ENCODE assay signal across 10 cellular contexts in genomic region chr6:132818404-132819359, GRCh38. TPM values are rescaled to one million over a fixed set of nuclear protein-coding genes. Genes with fewer than 3 reads are reported as not detected.
A peak's percentile ranks its signal among the peaks of the same experiment; 100 is the strongest.
DNase-seq lines count a peak whose midpoint lies in the region; ATAC-seq and TF ChIP-seq lines count a peak whose summit lies in the region.
"Had no signal": no experiment of that assay in that cellular context is flagged by ENCODE, and none has a peak within 500 bp of the region (broad histone marks: within the 10 kb centered on the region; RNA-seq: fewer than 3 reads in every experiment).

No MANE protein-coding gene starts in this region.

- H2AK5ac ChIP-seq in mesendoderm (ENCODE audit: low read length), result no peak overlapping the region

- no peaks in the 10 kb centered on the region for H3K9me3 ChIP-seq in psoas muscle

- H2BK120ac ChIP-seq in mesendoderm (ENCODE audit: low read depth, low read length), result no peak overlapping the region

- no peak overlapping the region for H2BK5ac ChIP-seq in mesendoderm (ENCODE audit: low read length)

- H3K36me3 Mint-ChIP-seq in T-helper 2 cell treated with Interferon-gamma antibody and Interleukin-4, amounts not matched to agents 5 μg/mL and 100 μg/mL, for 36 hours (ENCODE audit: low read depth), result peaks cover 56% of the 10 kb centered on the region
- H3K36me3 Mint-ChIP-seq in brain, result peaks cover 63% of the 10 kb centered on the region

- no peaks in the 10 kb centered on the region for H3K27me3 ChIP-seq in psoas muscle (ENCODE audit: insufficient read depth in 3 of 3, low read length in 2 of 3)
- no peaks in the 10 kb centered on the region for H3K27me3 ChIP-seq in mesendoderm (ENCODE audit: insufficient read depth, low read length, poor library complexity)

- TF ChIP-seq CTCF in brain (conservative IDR thresholded peaks at IDR 0.05) (no peak), psoas muscle (IDR thresholded peaks at IDR 0.05) (no peak)

- intact Hi-C loops in psoas muscle (cut with DNase I), result no loop called here

- H3K4me2 ChIP-seq in mesendoderm (ENCODE audit: low read length), result no peak overlapping the region

- H3K9ac ChIP-seq in mesendoderm (ENCODE audit: low read length), result no peak overlapping the region

- no peak for DNase-seq in T-helper 2 cell treated with Interferon-gamma antibody and Interleukin-4, amounts not matched to agents 5 μg/mL and 100 μg/mL, for 36 hours (ENCODE audit: low spot score)
- DNase-seq in T-helper 2 cell (no peak), LHCN-M2 (ENCODE audit: low read depth) (peak; percentile 54), psoas muscle (no peak), NCI-H526 (lab: John Stamatoyannopoulos, UW) (no peak), mesendoderm (no peak), NCI-H1436 treated with DMSO at 0.1 percent for 48 hours (lab: John Stamatoyannopoulos, UW) (no peak)
- DNase-seq: anterior cingulate cortex, NCI-H1105 treated with DMSO at 0.1 percent for 48 hours had no signal

- H3K27ac ChIP-seq in psoas muscle, result peak overlapping the region; percentile 59
- no peak overlapping the region for H3K27ac ChIP-seq in mesendoderm (ENCODE audit: low read depth, low read length)

- H3K4me1 ChIP-seq in psoas muscle, result peaks cover 50% of the 10 kb centered on the region
- H3K4me1 ChIP-seq in mesendoderm (ENCODE audit: control insufficient read depth, low read depth, low read length), result no peaks in the 10 kb centered on the region

- peaks cover 28% of the 10 kb centered on the region for H3K79me2 ChIP-seq in mesendoderm (ENCODE audit: control insufficient read depth, insufficient read depth, low read length)

- no peaks in the 10 kb centered on the region for H3K9me3 Mint-ChIP-seq in T-helper 2 cell treated with Interferon-gamma antibody and Interleukin-4, amounts not matched to agents 5 μg/mL and 100 μg/mL, for 36 hours
- peaks cover 0 to 3% (median 0%) of the 10 kb centered on the region in 5 experiments for H3K9me3 Mint-ChIP-seq in brain

- peak in 1 of 4 donors; percentile 7 for ATAC-seq in psoas muscle

- H3K4ac ChIP-seq in mesendoderm (ENCODE audit: low read depth, low read length), result no peak overlapping the region

- H3K27me3 Mint-ChIP-seq in T-helper 2 cell treated with Interferon-gamma antibody and Interleukin-4, amounts not matched to agents 5 μg/mL and 100 μg/mL, for 36 hours (ENCODE audit: low read depth), result no peaks in the 10 kb centered on the region
- H3K27me3 Mint-ChIP-seq in brain, result peaks cover 15% of the 10 kb centered on the region

- no peak overlapping the region for H3K4me3 ChIP-seq in psoas muscle
- no peak overlapping the region for H3K4me3 ChIP-seq in mesendoderm (ENCODE audit: low read length)

- peaks cover 3% of the 10 kb centered on the region for H3K79me1 ChIP-seq in mesendoderm (ENCODE audit: low read length)

- no peak overlapping the region for H3K18ac ChIP-seq in mesendoderm (ENCODE audit: low read length)

- H3K4me1 Mint-ChIP-seq in T-helper 2 cell treated with Interferon-gamma antibody and Interleukin-4, amounts not matched to agents 5 μg/mL and 100 μg/mL, for 36 hours (ENCODE audit: low read depth), result peaks cover 23% of the 10 kb centered on the region
- peaks cover 52% of the 10 kb centered on the region for H3K4me1 Mint-ChIP-seq in brain

- H2BK15ac ChIP-seq in mesendoderm (replicated peaks; ENCODE audit: low read depth), result no peak overlapping the region

- no peak overlapping the region for H3K23ac ChIP-seq in mesendoderm (ENCODE audit: low read length)

- peaks cover 17 to 53% of the 10 kb centered on the region in 2 donors for H3K36me3 ChIP-seq in psoas muscle (ENCODE audit: insufficient read depth in 1 of 2, low read depth in 1 of 2)
- H3K36me3 ChIP-seq in mesendoderm (ENCODE audit: control insufficient read depth, insufficient read depth, low read length), result peaks cover 19% of the 10 kb centered on the region

- H3K27ac Mint-ChIP-seq in T-helper 2 cell treated with Interferon-gamma antibody and Interleukin-4, amounts not matched to agents 5 μg/mL and 100 μg/mL, for 36 hours, result peak overlapping the region; percentile 78
- peak overlapping the region in 2 of 5 experiments; percentile 47 to 62 for H3K27ac Mint-ChIP-seq in brain

- no peak overlapping the region for H4K8ac ChIP-seq in mesendoderm (ENCODE audit: low read depth, low read length)

- H3K56ac ChIP-seq in mesendoderm (ENCODE audit: low read length), result no peak overlapping the region

- H3K4me3 Mint-ChIP-seq in T-helper 2 cell treated with Interferon-gamma antibody and Interleukin-4, amounts not matched to agents 5 μg/mL and 100 μg/mL, for 36 hours, result no peak overlapping the region
- peak overlapping the region in 3 of 5 experiments; percentile 15 to 80 (median 23) for H3K4me3 Mint-ChIP-seq in brain

- no peak overlapping the region for H4K5ac ChIP-seq in mesendoderm (ENCODE audit: low read length)

- 57 to 60% (median 58%) methylated on average over 6 of the region's 6 CpGs for WGBS in psoas muscle, 3 donors
- WGBS in mesendoderm (ENCODE audit: extremely low coverage, insufficient coverage, low lambda C conversion rate), result no CpG with 5 or more reads among the region's 6 CpGs

RNA-seq across cellular contexts. Expression of gene RPS12, which starts 4.3 kb away (rescaled TPM):
- total RNA-seq in LHCN-M2 (2014; rRNA removed) (1,162 and 1,423 TPM in 2 replicates), psoas muscle (100 to 1,000 TPM; 426 to 649 (median 594) TPM)
- polyA plus RNA-seq in LHCN-M2 (2012), result 3,258 TPM
- polyA plus RNA-seq in brain (ENCODE audit: insufficient read depth, low read depth, low replicate concordance) (1,772 TPM), psoas muscle (1,000 to 10,000 TPM; 1,487 to 2,233 (median 1,787) TPM)
- polyA plus RNA-seq in mesendoderm (2013, experiment 1 of 2), result 3,709 TPM
- polyA plus RNA-seq in mesendoderm (2013, experiment 2 of 2), result 3,667 TPM

RNA-seq across cellular contexts. Expression of gene SLC18B1, which starts 20.2 kb away (rescaled TPM):
- total RNA-seq in LHCN-M2 (2014; rRNA removed) (6.3 and 8.8 TPM in 2 replicates), psoas muscle (1 to 10 TPM in 2 of 4 donors, under 1 TPM in 2; 0.69 to 2.2 (median 1.3) TPM)
- polyA plus RNA-seq in LHCN-M2 (2012), result 1.4 TPM
- polyA plus RNA-seq in brain (ENCODE audit: insufficient read depth, low read depth, low replicate concordance) (14.5 TPM), psoas muscle (1 to 10 TPM; 1.1 to 2.0 (median 1.3) TPM)
- 13.6 TPM for polyA plus RNA-seq in mesendoderm (2013, experiment 1 of 2)
- polyA plus RNA-seq in mesendoderm (2013, experiment 2 of 2), result 12.8 TPM
